Comparison of ENCODE assay signal across 21 cellular contexts in genomic region chr9:124004608-124005007, GRCh38. TPM values are rescaled to one million over a fixed set of nuclear protein-coding genes. Genes with fewer than 3 reads are reported as not detected.
DNase-seq lines count a peak whose midpoint lies in the region; ATAC-seq and TF ChIP-seq lines count a peak whose summit lies in the region.
"Had no signal": no experiment of that assay in that cellular context is flagged by ENCODE, and none has a peak within 500 bp of the region (broad histone marks: within the 10 kb centered on the region; RNA-seq: fewer than 3 reads in every experiment).

No MANE protein-coding gene starts in this region.

- no peak for TF ChIP-seq CTCF in brain (conservative IDR thresholded peaks at IDR 0.05)

- DNase-seq in NCI-H345 (lab: John Stamatoyannopoulos, UW): peak; percentile 15
- DNase-seq in NCI-H345 treated with DMSO at 0.1 percent for 48 hours (lab: John Stamatoyannopoulos, UW; ENCODE audit: unreplicated experiment): no peak
- peak in 2 of 3 experiments; percentile 75 to 93 for DNase-seq in NCI-H1417 (lab: John Stamatoyannopoulos, UW)
- DNase-seq in NCI-H69 (lab: John Stamatoyannopoulos, UW): peak; percentile 74
- no peak for DNase-seq in activated naive CD4-positive, alpha-beta T cell (lab: John Stamatoyannopoulos, UW)
- DNase-seq in stimulated activated CD4-positive, alpha-beta T cell treated with anti-CD3 and anti-CD28 coated beads, Interleukin-2, amount 100 ng/mL, for 24 hours: no peak
- DNase-seq: Calu3; CD4-positive, alpha-beta T cell; DMS79 treated with DMSO at 0.1 percent for 48 hours; IMR-90; Karpas-422; NCI-H526; PC-9; SIG-M5; T-helper 1 cell; T-helper 9 cell had no signal

- H3K27me3 Mint-ChIP-seq in brain: peaks cover 92% of the 10 kb centered on the region

- no peaks in the 10 kb centered on the region for H3K36me3 Mint-ChIP-seq in brain

- ATAC-seq in GM18520 (IDR thresholded peaks at IDR 0.05; ENCODE audit: unreplicated experiment): no peak
- ATAC-seq: A549, SK-N-SH treated with all-trans-retinoic acid at 6 μM for 48 hours had no signal

- H3K4me3 Mint-ChIP-seq in brain: peak overlapping the region; percentile 6 to 90 (median 14)
- H3K4me3 Mint-ChIP-seq: CD4-positive, alpha-beta T cell had no signal

- H3K27ac Mint-ChIP-seq in brain: peak overlapping the region in 3 of 5 experiments; percentile 83 to 99 (median 97)
- H3K27ac Mint-ChIP-seq: CD4-positive, alpha-beta T cell; H9 had no signal

- peaks cover 0 to 6% (median 0%) of the 10 kb centered on the region in 5 experiments for H3K9me3 Mint-ChIP-seq in brain
- H3K9me3 Mint-ChIP-seq: CD4-positive, alpha-beta T cell had no signal

- peaks cover 66% of the 10 kb centered on the region for H3K4me1 Mint-ChIP-seq in brain

RNA-seq across cellular contexts. Expression of gene LHX2, which starts 7.0 kb away (rescaled TPM):
- 283 TPM for polyA plus RNA-seq in brain (ENCODE audit: insufficient read depth, low read depth, low replicate concordance)
- polyA plus RNA-seq: IMR-90 had no signal

Comparison
In these comparisons a context has a peak if more than half of its experiments do, and no peak if none do; other contexts are left out.
1. DNase-seq: peak in NCI-H345 (single experiment), NCI-H1417 (2 of 3) and NCI-H69 (single experiment); none in NCI-H345 treated with DMSO at 0.1 percent for 48 hours (single experiment), activated naive CD4-positive, alpha-beta T cell (0 of 4) and stimulated activated CD4-positive, alpha-beta T cell treated with anti-CD3 and anti-CD28 coated beads, Interleukin-2, amount 100 ng/mL, for 24 hours (0 of 2).